ENCODE assay signal across 8 cellular contexts in genomic region chr1:226677121-226678020, GRCh38.
DNase-seq lines count a peak whose midpoint lies in the region; ATAC-seq and TF ChIP-seq lines count a peak whose summit lies in the region.

No MANE protein-coding gene starts in this region.

- no TSS peak for BruUV-seq in A673 (replicated peaks; lab: Mats Ljungman, UMichigan)

- H3K9me3 ChIP-seq in right cardiac atrium (ENCODE audit: control insufficient read depth, low read length) = no peaks in the 10 kb centered on the region
- no peaks in the 10 kb centered on the region for H3K9me3 ChIP-seq in A673 (ENCODE audit: low read depth, low read length, poor library complexity, severe bottlenecking)

- H3K27me3 ChIP-seq in right cardiac atrium (ENCODE audit: control insufficient read depth, insufficient read depth) (no peaks in the 10 kb centered on the region), A673 (replicated peaks; ENCODE audit: insufficient read depth, low read depth, low read length, poor library complexity) (no peaks in the 10 kb centered on the region)

- H3K4me1 ChIP-seq in right cardiac atrium (ENCODE audit: control insufficient read depth, insufficient read depth, low read length) = peaks cover 45% of the 10 kb centered on the region
- H3K4me1 ChIP-seq in A673 (ENCODE audit: insufficient read depth, low read length, poor library complexity, severe bottlenecking) = peaks cover 26% of the 10 kb centered on the region

- no peak for TF ChIP-seq CTCF in A673 (conservative IDR thresholded peaks at IDR 0.05; ENCODE audit: low read depth, low read length)

- H3K27ac ChIP-seq in angular gyrus (ENCODE audit: low read depth, low read length) (peak overlapping the region; percentile 82), right cardiac atrium (ENCODE audit: low read length) (peak overlapping the region; percentile 92), A673 (ENCODE audit: low read depth, low read length, poor library complexity, severe bottlenecking) (no peak overlapping the region)

- ATAC-seq in HG03045 (IDR thresholded peaks at IDR 0.05; ENCODE audit: unreplicated experiment) = peak; percentile 39
- ATAC-seq in SK-N-SH treated with all-trans-retinoic acid at 6 μM for 48 hours = peak; percentile 98
- peak; percentile 76 to 77 for ATAC-seq in right cardiac atrium

- POLR2A ChIA-PET in A673 (lab: Charles Lee; ENCODE audit: low non-redundant PET) = no interaction called here

- no peak overlapping the region for H3K4me3 ChIP-seq in right cardiac atrium (ENCODE audit: low read length)
- no peak overlapping the region for H3K4me3 ChIP-seq in A673 (ENCODE audit: low read depth, low read length, poor library complexity, severe bottlenecking)

- intact Hi-C loops in right cardiac atrium (cut with DNase I) = no loop called here
- intact Hi-C loops in A673 (cut with micrococcal nuclease; ENCODE audit: unreplicated experiment) = no loop called here

- CTCF ChIA-PET in A673 (lab: Charles Lee) = no interaction called here

- no peaks in the 10 kb centered on the region for H3K36me3 ChIP-seq in A673 (ENCODE audit: insufficient read depth, low read length, poor library complexity, severe bottlenecking)

- DNase-seq in DMS53 (lab: John Stamatoyannopoulos, UW) (peak; percentile 76), right cardiac atrium (peak; percentile 80 to 90 (median 88)), NCI-H1436 treated with DMSO at 0.1 percent for 48 hours (lab: John Stamatoyannopoulos, UW) (no peak), A673 (ENCODE audit: low spot score) (no peak)
- peak; percentile 51 to 53 for DNase-seq in stimulated activated CD4-positive, alpha-beta T cell treated with anti-CD3 and anti-CD28 coated beads, Interleukin-15, amount 100 ng/mL, for 1 hour (ENCODE audit: low read depth in 1 of 2, low spot score in 1 of 2)

- WGBS in right cardiac atrium = 47% methylated on average over 11 of the region's 11 CpGs

TF ChIP-seq in SK-N-SH treated with all-trans-retinoic acid at 6 μM for 48 hours, 23 proteins besides CTCF, POLR2A, EP300 and RAD21:
- TF ChIP-seq ISL1 (CRISPR knock-in tag; IDR thresholded peaks at IDR 0.05) (no peak), ZFP30 (CRISPR knock-in tag; IDR thresholded peaks at IDR 0.05) (no peak), ZC3H10 (CRISPR knock-in tag; IDR thresholded peaks at IDR 0.05) (no peak), BACH2 (CRISPR knock-in tag; IDR thresholded peaks at IDR 0.05; ENCODE audit: borderline replicate concordance) (no peak), ZNF70 (CRISPR knock-in tag; IDR thresholded peaks at IDR 0.05) (no peak), TOX (CRISPR knock-in tag; IDR thresholded peaks at IDR 0.05; ENCODE audit: borderline replicate concordance) (no peak), ARNTL (CRISPR knock-in tag; IDR thresholded peaks at IDR 0.05; ENCODE audit: borderline replicate concordance, low read depth) (no peak), PATZ1 (CRISPR knock-in tag; IDR thresholded peaks at IDR 0.05; ENCODE audit: borderline replicate concordance) (no peak), CSRNP3 (CRISPR knock-in tag; IDR thresholded peaks at IDR 0.05) (no peak), CREB5 (CRISPR knock-in tag; IDR thresholded peaks at IDR 0.05; ENCODE audit: low read depth) (no peak), ESRRG (CRISPR knock-in tag; IDR thresholded peaks at IDR 0.05) (no peak)

Comparison
In these comparisons a context has a peak if more than half of its experiments do, and no peak if none do; other contexts are left out.
1. DNase-seq: peak in DMS53 (single experiment), right cardiac atrium (3 of 3) and stimulated activated CD4-positive, alpha-beta T cell treated with anti-CD3 and anti-CD28 coated beads, Interleukin-15, amount 100 ng/mL, for 1 hour (2 of 2); none in NCI-H1436 treated with DMSO at 0.1 percent for 48 hours (single experiment) and A673 (single experiment).
2. ATAC-seq: peak in every context shown above with its lines; median percentile 98 in SK-N-SH treated with all-trans-retinoic acid at 6 μM for 48 hours; 76 in right cardiac atrium; 39 in HG03045.